Comparison of ENCODE assay signal across 8 cellular contexts in genomic region chr17:81394831-81395599, GRCh38. TPM values are rescaled to one million over a fixed set of nuclear protein-coding genes. Genes with fewer than 3 reads are reported as not detected.
A peak's percentile ranks its signal among the peaks of the same experiment; 100 is the strongest.
DNase-seq lines count a peak whose midpoint lies in the region; ATAC-seq and TF ChIP-seq lines count a peak whose summit lies in the region.

Gene BAHCC1 (plus strand): TSS chr17:81395457. CDS start chr17:81399740, 4,283 bp downstream.

- H3K27me3 ChIP-seq in heart right ventricle: peaks cover 0 to 66% (median 0%) of the 10 kb centered on the region in 7 donors
- H3K27me3 ChIP-seq in parathyroid adenoma (ENCODE audit: control insufficient read depth, insufficient read depth, low read length): no peaks in the 10 kb centered on the region
- no peaks in the 10 kb centered on the region for H3K27me3 ChIP-seq in tibial artery

- H2AFZ ChIP-seq in parathyroid adenoma: peak within 1 kb of the TSS; percentile 75

- peak within 1 kb of the TSS; percentile 93 for H3K9ac ChIP-seq in parathyroid adenoma

- H3K36me3 ChIP-seq in heart right ventricle (no peaks in the 10 kb centered on the region), parathyroid adenoma (ENCODE audit: control insufficient read depth, insufficient read depth, low read length) (no peaks in the 10 kb centered on the region), tibial artery (no peaks in the 10 kb centered on the region)

- peak; percentile 89 for DNase-seq in GM13977 (ENCODE audit: low spot score)
- peak; percentile 100 for DNase-seq in NCI-H1694 (lab: John Stamatoyannopoulos, UW)
- peak; percentile 77 for DNase-seq in T-helper 2 cell treated with Interferon-gamma antibody and Interleukin-4, amounts not matched to agents 5 μg/mL and 100 μg/mL, for 36 hours (ENCODE audit: low spot score)
- DNase-seq in heart right ventricle: peak; percentile 100
- peak; percentile 100 for DNase-seq in tibial artery

- ATAC-seq in heart right ventricle: peak; percentile 73 to 92 (median 88)
- no peak for ATAC-seq in HG02970 (IDR thresholded peaks at IDR 0.05; ENCODE audit: low FRiP score, unreplicated experiment)

- no peak for TF ChIP-seq CTCF in GM13977 (IDR thresholded peaks at IDR 0.05; ENCODE audit: extremely low read depth, insufficient read depth, missing control alignments)
- TF ChIP-seq CTCF in heart right ventricle (IDR thresholded peaks at IDR 0.05): no peak
- TF ChIP-seq CTCF in parathyroid adenoma (IDR thresholded peaks at IDR 0.05): no peak
- no peak for TF ChIP-seq CTCF in tibial artery (IDR thresholded peaks at IDR 0.05)

- H3K4me1 ChIP-seq in heart right ventricle (peaks cover 12 to 72% (median 34%) of the 10 kb centered on the region in 9 donors), parathyroid adenoma (peaks cover 17% of the 10 kb centered on the region), tibial artery (peaks cover 7 to 39% (median 34%) of the 10 kb centered on the region in 4 donors)

- peaks cover 62% of the 10 kb centered on the region for H3K27me3 Mint-ChIP-seq in T-helper 2 cell treated with Interferon-gamma antibody and Interleukin-4, amounts not matched to agents 5 μg/mL and 100 μg/mL, for 36 hours (ENCODE audit: low read depth)

- H3K4me1 Mint-ChIP-seq in T-helper 2 cell treated with Interferon-gamma antibody and Interleukin-4, amounts not matched to agents 5 μg/mL and 100 μg/mL, for 36 hours (ENCODE audit: low read depth): peaks cover 7% of the 10 kb centered on the region

- H3K79me2 ChIP-seq in parathyroid adenoma: peaks cover 11% of the 10 kb centered on the region

- H3K4me3 ChIP-seq in heart right ventricle (peak within 1 kb of the TSS; percentile 63 to 94 (median 78)), parathyroid adenoma (ENCODE audit: low read depth, low read length) (peak within 1 kb of the TSS; percentile 81), tibial artery (peak within 1 kb of the TSS; percentile 86 to 92)

- H3K36me3 Mint-ChIP-seq in T-helper 2 cell treated with Interferon-gamma antibody and Interleukin-4, amounts not matched to agents 5 μg/mL and 100 μg/mL, for 36 hours (ENCODE audit: low read depth): peaks cover 7% of the 10 kb centered on the region

- H3K9me3 ChIP-seq in heart right ventricle: no peaks in the 10 kb centered on the region
- no peaks in the 10 kb centered on the region for H3K9me3 ChIP-seq in parathyroid adenoma (ENCODE audit: control insufficient read depth, low read length)
- no peaks in the 10 kb centered on the region for H3K9me3 ChIP-seq in tibial artery

- H3K27ac Mint-ChIP-seq in T-helper 2 cell treated with Interferon-gamma antibody and Interleukin-4, amounts not matched to agents 5 μg/mL and 100 μg/mL, for 36 hours: peak within 1 kb of the TSS; percentile 75

- intact Hi-C loops in heart right ventricle (cut with DNase I) (loop anchor here in 7 of 10 donors (2.0 to 10.0 kb wide), 9 partner anchors 86 to 140 kb away; partner anchors contain the start of genes SLC38A10 (in 2 of the 7) and ACTG1 (in 1 of the 7)), tibial artery (cut with DNase I; ENCODE audit: low total_unique reads) (loop anchor here (5.0 kb wide), 1 partner anchor 87 kb away; no protein-coding TSS in a partner anchor)

- peak within 1 kb of the TSS; percentile 69 for H3K4me3 Mint-ChIP-seq in T-helper 2 cell treated with Interferon-gamma antibody and Interleukin-4, amounts not matched to agents 5 μg/mL and 100 μg/mL, for 36 hours

- WGBS in heart right ventricle, 2 donors: 1 to 2% methylated on average over 49 of the region's 49 CpGs

- peak within 1 kb of the TSS; percentile 81 for H3K4me2 ChIP-seq in parathyroid adenoma (ENCODE audit: low read length)

- peak within 1 kb of the TSS; percentile 76 for H3K27ac ChIP-seq in angular gyrus (ENCODE audit: low read depth, low read length)
- peak within 1 kb of the TSS; percentile 92 to 99 (median 96) for H3K27ac ChIP-seq in heart right ventricle
- H3K27ac ChIP-seq in parathyroid adenoma: peak within 1 kb of the TSS; percentile 93
- H3K27ac ChIP-seq in tibial artery: peak within 1 kb of the TSS; percentile 97 to 99

- in situ Hi-C loops in GM13977 (cut with MboI; ENCODE audit: low pct_unique_long_range_greater_than_20kb, low sequenced_read_pairs, unreplicated experiment): no loop called here

- no peaks in the 10 kb centered on the region for H3K9me3 Mint-ChIP-seq in T-helper 2 cell treated with Interferon-gamma antibody and Interleukin-4, amounts not matched to agents 5 μg/mL and 100 μg/mL, for 36 hours

RNA-seq across cellular contexts. Expression of gene BAHCC1, which starts in this region (rescaled TPM):
- 10 to 100 TPM in 2 of 10 donors, 1 to 10 TPM in 8; 6.3 to 11.1 (median 9.2) TPM for total RNA-seq in heart right ventricle
- polyA plus RNA-seq in heart right ventricle: 10 to 100 TPM in 1 of 2 donors, 1 to 10 TPM in 1; 4.8 to 13.1 TPM
